24 cellular contexts compared by ENCODE assay signal in the genomic region with DNA sequence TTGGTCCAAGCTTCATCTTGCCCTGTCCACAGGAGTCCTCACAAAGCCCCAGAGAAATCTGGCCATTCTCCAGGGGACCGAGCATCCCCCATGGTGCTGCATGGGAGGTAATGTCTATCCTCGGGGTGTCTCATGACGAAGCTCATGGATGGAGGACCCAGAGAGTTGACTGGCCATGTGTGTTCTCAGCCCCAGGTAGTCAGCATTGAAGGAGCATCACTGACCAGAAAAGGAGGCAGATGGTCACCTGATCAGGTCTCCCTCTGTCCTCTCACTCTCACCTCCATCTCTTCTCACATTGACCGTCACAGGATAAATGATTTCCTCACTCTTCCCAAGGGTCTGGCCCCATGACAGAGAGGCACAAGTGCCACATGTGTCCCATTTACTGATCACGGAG. TPM values are rescaled to one million over a fixed set of nuclear protein-coding genes. Genes with fewer than 3 reads are reported as not detected.
DNase-seq lines count a peak whose midpoint lies in the region; ATAC-seq lines count a peak whose summit lies in the region.
"Had no signal": no experiment of that assay in that cellular context is flagged by ENCODE, and none has a peak within 500 bp of the region (broad histone marks: within the 10 kb centered on the region; RNA-seq: fewer than 3 reads in every experiment).

No MANE protein-coding gene starts in this region.

- H3K4me1 Mint-ChIP-seq in activated CD4-positive, alpha-beta memory T cell treated with anti-CD3 and anti-CD28 coated beads for 36 hours (ENCODE audit: low read depth), result peaks cover 65% of the 10 kb centered on the region
- H3K4me1 Mint-ChIP-seq in activated CD4-positive, alpha-beta memory T cell treated with anti-CD3 and anti-CD28 coated beads, Interleukin-2, amount 10 ng/mL, durations not matched to agents 7 days and 5 days, result peaks cover 15% of the 10 kb centered on the region
- peaks cover 2% of the 10 kb centered on the region for H3K4me1 Mint-ChIP-seq in stimulated activated effector memory CD8-positive, alpha-beta T cell treated with anti-CD3 and anti-CD28 coated beads, Interleukin-12 subunit alpha, Interleukin-12 subunit beta, amount 100 ng/mL, for 72 hours

- POLR2A ChIA-PET in activated CD4-positive, alpha-beta memory T cell treated with anti-CD3 and anti-CD28 coated beads for 36 hours (lab: Charles Lee), result no interaction called here
- POLR2A ChIA-PET in activated CD4-positive, alpha-beta memory T cell treated with anti-CD3 and anti-CD28 coated beads, Interleukin-2, amount 10 ng/mL, durations not matched to agents 7 days and 5 days (lab: Charles Lee), result no interaction called here

- peaks cover 1% of the 10 kb centered on the region for H3K27me3 Mint-ChIP-seq in activated CD4-positive, alpha-beta memory T cell treated with anti-CD3 and anti-CD28 coated beads for 36 hours
- no peaks in the 10 kb centered on the region for H3K27me3 Mint-ChIP-seq in activated CD4-positive, alpha-beta memory T cell treated with anti-CD3 and anti-CD28 coated beads, Interleukin-2, amount 10 ng/mL, durations not matched to agents 7 days and 5 days
- H3K27me3 Mint-ChIP-seq: IgD-negative memory B cell had no signal

- intact Hi-C loops in activated CD4-positive, alpha-beta memory T cell treated with anti-CD3 and anti-CD28 coated beads for 36 hours (cut with micrococcal nuclease), result no loop called here

- peak; percentile 7 for DNase-seq in activated CD4-positive, alpha-beta memory T cell treated with anti-CD3 and anti-CD28 coated beads for 36 hours
- DNase-seq in activated CD4-positive, alpha-beta memory T cell treated with anti-CD3 and anti-CD28 coated beads, Interleukin-2, amount 10 ng/mL, durations not matched to agents 7 days and 5 days, result no peak
- peak; percentile 1 for DNase-seq in activated naive CD4-positive, alpha-beta T cell treated with anti-CD3 and anti-CD28 coated beads, Interleukin-2, amount 50 U/mL, for 16 hours
- DNase-seq in activated naive CD4-positive, alpha-beta T cell treated with anti-CD3 and anti-CD28 coated beads, Interleukin-2, amount 50 U/mL, for 72 hours (ENCODE audit: low spot score in 2 of 2), result no peak
- peak; percentile 33 for DNase-seq in islet precursor cell
- no peak for DNase-seq in stimulated activated effector memory CD8-positive, alpha-beta T cell treated with anti-CD3 and anti-CD28 coated beads, Interleukin-12 subunit alpha, Interleukin-12 subunit beta, amount 100 ng/mL, for 72 hours (ENCODE audit: low spot score in 2 of 2)
- DNase-seq in NK-92 (lab: John Stamatoyannopoulos, UW; ENCODE audit: unreplicated experiment), result no peak
- DNase-seq: 8988T, ACHN, Calu3, DMS79 treated with DMSO at 0.1 percent for 48 hours, HCEC 1CT, NCI-H1048, NCI-H1417, NCI-H1694, NCI-H2029 treated with DMSO at 0.1 percent for 48 hours, NCI-H526 treated with DMSO at 0.1 percent for 48 hours, Peyer's patch, SHP77 treated with DMSO at 0.1 percent for 48 hours had no signal

- CTCF ChIA-PET in activated CD4-positive, alpha-beta memory T cell treated with anti-CD3 and anti-CD28 coated beads for 36 hours (lab: Charles Lee), result no interaction called here
- CTCF ChIA-PET in activated CD4-positive, alpha-beta memory T cell treated with anti-CD3 and anti-CD28 coated beads, Interleukin-2, amount 10 ng/mL, durations not matched to agents 7 days and 5 days (lab: Charles Lee), result no interaction called here

- no peak overlapping the region for H3K4me3 Mint-ChIP-seq in activated CD4-positive, alpha-beta memory T cell treated with anti-CD3 and anti-CD28 coated beads for 36 hours
- no peak overlapping the region for H3K4me3 Mint-ChIP-seq in activated CD4-positive, alpha-beta memory T cell treated with anti-CD3 and anti-CD28 coated beads, Interleukin-2, amount 10 ng/mL, durations not matched to agents 7 days and 5 days
- H3K4me3 Mint-ChIP-seq in stimulated activated effector memory CD8-positive, alpha-beta T cell treated with anti-CD3 and anti-CD28 coated beads, Interleukin-12 subunit alpha, Interleukin-12 subunit beta, amount 100 ng/mL, for 72 hours, result no peak overlapping the region
- H3K4me3 Mint-ChIP-seq: IgD-negative memory B cell had no signal

- no peak overlapping the region for H3K27ac Mint-ChIP-seq in activated CD4-positive, alpha-beta memory T cell treated with anti-CD3 and anti-CD28 coated beads for 36 hours
- no peak overlapping the region for H3K27ac Mint-ChIP-seq in activated CD4-positive, alpha-beta memory T cell treated with anti-CD3 and anti-CD28 coated beads, Interleukin-2, amount 10 ng/mL, durations not matched to agents 7 days and 5 days
- no peak overlapping the region for H3K27ac Mint-ChIP-seq in activated naive CD4-positive, alpha-beta T cell treated with anti-CD3 and anti-CD28 coated beads, Interleukin-2, amount 50 U/mL, for 72 hours
- no peak overlapping the region for H3K27ac Mint-ChIP-seq in stimulated activated effector memory CD8-positive, alpha-beta T cell treated with anti-CD3 and anti-CD28 coated beads, Interleukin-12 subunit alpha, Interleukin-12 subunit beta, amount 100 ng/mL, for 72 hours

- H3K36me3 Mint-ChIP-seq in activated CD4-positive, alpha-beta memory T cell treated with anti-CD3 and anti-CD28 coated beads for 36 hours, result peaks cover 9% of the 10 kb centered on the region
- peaks cover 9% of the 10 kb centered on the region for H3K36me3 Mint-ChIP-seq in activated CD4-positive, alpha-beta memory T cell treated with anti-CD3 and anti-CD28 coated beads, Interleukin-2, amount 10 ng/mL, durations not matched to agents 7 days and 5 days (ENCODE audit: low read depth)
- H3K36me3 Mint-ChIP-seq in activated naive CD4-positive, alpha-beta T cell treated with anti-CD3 and anti-CD28 coated beads, Interleukin-2, amount 50 U/mL, for 72 hours, result peaks cover 27 to 41% of the 10 kb centered on the region in 2 donors
- no peaks in the 10 kb centered on the region for H3K36me3 Mint-ChIP-seq in stimulated activated effector memory CD8-positive, alpha-beta T cell treated with anti-CD3 and anti-CD28 coated beads, Interleukin-12 subunit alpha, Interleukin-12 subunit beta, amount 100 ng/mL, for 72 hours

- no peak for ATAC-seq in activated naive CD4-positive, alpha-beta T cell treated with anti-CD3 and anti-CD28 coated beads, Interleukin-2, amount 50 U/mL, for 72 hours
- peak; percentile 13 for ATAC-seq in stimulated activated effector memory CD8-positive, alpha-beta T cell treated with anti-CD3 and anti-CD28 coated beads, Interleukin-12 subunit alpha, Interleukin-12 subunit beta, amount 100 ng/mL, for 72 hours
- no peak for ATAC-seq in HG03457 (IDR thresholded peaks at IDR 0.05; ENCODE audit: unreplicated experiment)

- H3K9me3 Mint-ChIP-seq in activated CD4-positive, alpha-beta memory T cell treated with anti-CD3 and anti-CD28 coated beads for 36 hours, result peaks cover 16% of the 10 kb centered on the region
- H3K9me3 Mint-ChIP-seq in activated CD4-positive, alpha-beta memory T cell treated with anti-CD3 and anti-CD28 coated beads, Interleukin-2, amount 10 ng/mL, durations not matched to agents 7 days and 5 days, result peaks cover 16% of the 10 kb centered on the region
- H3K9me3 Mint-ChIP-seq in activated naive CD4-positive, alpha-beta T cell treated with anti-CD3 and anti-CD28 coated beads, Interleukin-2, amount 50 U/mL, for 72 hours, result peaks cover 24 to 26% of the 10 kb centered on the region in 2 donors
- peaks cover 5% of the 10 kb centered on the region for H3K9me3 Mint-ChIP-seq in stimulated activated effector memory CD8-positive, alpha-beta T cell treated with anti-CD3 and anti-CD28 coated beads, Interleukin-12 subunit alpha, Interleukin-12 subunit beta, amount 100 ng/mL, for 72 hours

RNA-seq across cellular contexts. Expression of gene GDF10, which starts 33.4 kb away (rescaled TPM):
- total RNA-seq in activated CD4-positive, alpha-beta memory T cell treated with anti-CD3 and anti-CD28 coated beads for 36 hours, result under 1 TPM; 0.50 to 0.56 TPM
- not detected for total RNA-seq in activated CD4-positive, alpha-beta memory T cell treated with anti-CD3 and anti-CD28 coated beads, Interleukin-2, amount 10 ng/mL, durations not matched to agents 7 days and 5 days
- total RNA-seq in activated naive CD4-positive, alpha-beta T cell treated with anti-CD3 and anti-CD28 coated beads, Interleukin-2, amount 50 U/mL, for 72 hours, result under 1 TPM; 0.14 to 0.23 TPM
- total RNA-seq: Calu3, NCI-H460, OCI-LY7 had no signal

RNA-seq across cellular contexts. Expression of gene GDF2, which starts 55.7 kb away (rescaled TPM):
- not detected for total RNA-seq in activated CD4-positive, alpha-beta memory T cell treated with anti-CD3 and anti-CD28 coated beads for 36 hours
- not detected for total RNA-seq in activated CD4-positive, alpha-beta memory T cell treated with anti-CD3 and anti-CD28 coated beads, Interleukin-2, amount 10 ng/mL, durations not matched to agents 7 days and 5 days
- total RNA-seq in activated naive CD4-positive, alpha-beta T cell treated with anti-CD3 and anti-CD28 coated beads, Interleukin-2, amount 50 U/mL, for 72 hours, result not detected
- total RNA-seq: Calu3, H1, NCI-H460, OCI-LY7, Peyer's patch had no signal

Comparison
In these comparisons a context has a peak if more than half of its experiments do, and no peak if none do; other contexts are left out.
1. DNase-seq: peak in activated CD4-positive, alpha-beta memory T cell treated with anti-CD3 and anti-CD28 coated beads for 36 hours (single experiment), activated naive CD4-positive, alpha-beta T cell treated with anti-CD3 and anti-CD28 coated beads, Interleukin-2, amount 50 U/mL, for 16 hours (single experiment) and islet precursor cell (single experiment); none in activated CD4-positive, alpha-beta memory T cell treated with anti-CD3 and anti-CD28 coated beads, Interleukin-2, amount 10 ng/mL, durations not matched to agents 7 days and 5 days (single experiment), activated naive CD4-positive, alpha-beta T cell treated with anti-CD3 and anti-CD28 coated beads, Interleukin-2, amount 50 U/mL, for 72 hours (0 of 2), stimulated activated effector memory CD8-positive, alpha-beta T cell treated with anti-CD3 and anti-CD28 coated beads, Interleukin-12 subunit alpha, Interleukin-12 subunit beta, amount 100 ng/mL, for 72 hours (0 of 2) and NK-92 (single experiment).